In the genomic region with DNA sequence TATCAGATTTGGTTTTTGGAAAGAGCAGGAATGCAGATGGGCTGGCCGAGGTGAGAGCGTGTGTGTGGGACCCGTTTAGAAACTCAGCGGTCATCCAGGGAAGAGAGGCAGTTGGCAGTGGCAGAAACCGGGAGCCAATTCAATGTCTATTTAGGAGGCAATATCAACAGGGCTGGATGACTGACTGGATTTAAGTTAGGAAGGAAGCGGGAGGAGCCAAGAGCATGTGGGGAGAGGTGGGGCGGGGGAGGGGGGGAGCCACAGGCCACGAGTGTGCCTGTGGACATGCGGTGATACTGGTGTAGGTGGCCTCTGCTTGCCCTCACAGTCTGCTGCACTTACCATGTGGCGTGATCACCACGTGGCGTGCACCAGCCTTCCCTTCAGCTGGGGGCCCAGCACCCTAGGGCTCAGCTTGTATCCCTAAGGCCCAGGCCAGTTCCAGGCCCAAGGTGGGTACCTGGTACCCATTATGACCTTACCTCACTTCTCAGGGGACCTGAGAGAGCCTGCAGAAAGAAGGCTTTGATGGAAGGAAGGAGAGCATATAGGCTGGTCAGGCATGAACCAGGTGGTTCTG, we compare ENCODE assay signal across 17 cellular contexts. TPM values are rescaled to one million over a fixed set of nuclear protein-coding genes. Genes with fewer than 3 reads are reported as not detected.
DNase-seq lines count a peak whose midpoint lies in the region; TF ChIP-seq lines count a peak whose summit lies in the region.
"Had no signal": no experiment of that assay in that cellular context is flagged by ENCODE, and none has a peak within 500 bp of the region (broad histone marks: within the 10 kb centered on the region; RNA-seq: fewer than 3 reads in every experiment).

No MANE protein-coding gene starts in this region.

- no peaks in the 10 kb centered on the region for H3K27me3 ChIP-seq in Caco-2 (replicated peaks; ENCODE audit: control insufficient read depth, insufficient read depth, low read length)
- H3K27me3 ChIP-seq: gastroesophageal sphincter had no signal

- intact Hi-C loops in Caco-2 (cut with micrococcal nuclease; ENCODE audit: unreplicated experiment) = loop anchor here (1.0 kb wide), 1 partner anchor 27 kb away; a partner anchor contains a TSS
- intact Hi-C loops in posterior vena cava (cut with DNase I) = no loop called here

- H3K4me3 Mint-ChIP-seq in Caco-2 (ENCODE audit: unreplicated experiment) (peak overlapping the region; percentile 46), progenitor cell of endocrine pancreas (ENCODE audit: low read depth) (no peak overlapping the region)
- H3K4me3 Mint-ChIP-seq: activated naive CD4-positive, alpha-beta T cell treated with anti-CD3 and anti-CD28 coated beads for 36 hours; nephron had no signal

- H3K36me3 ChIP-seq in Caco-2 (ENCODE audit: control insufficient read depth, insufficient read depth, low read length) = no peaks in the 10 kb centered on the region

- POLR2A ChIA-PET in Caco-2 (lab: Charles Lee) = interaction anchor here (0.9 to 1.6 kb wide), 2 partner anchors 8 to 27 kb away, joined by 7 to 8 read pairs; a partner anchor contains a TSS

- peaks cover 32% of the 10 kb centered on the region for H3K4me1 ChIP-seq in Caco-2

- peaks cover 43% of the 10 kb centered on the region for H3K4me1 Mint-ChIP-seq in Caco-2 (ENCODE audit: low read depth, unreplicated experiment)
- peaks cover 12% of the 10 kb centered on the region for H3K4me1 Mint-ChIP-seq in progenitor cell of endocrine pancreas (ENCODE audit: low read depth)

- CTCF ChIA-PET in Caco-2 (lab: Charles Lee) = interaction anchor here (0.9 kb wide), 1 partner anchor 8 kb away, joined by 4 read pairs; no protein-coding TSS in a partner anchor

- H3K4me3 ChIP-seq in Caco-2 (ENCODE audit: low read depth, low read length) (no peak overlapping the region), iPS-18c (ENCODE audit: insufficient read depth, low read depth, low read length) (peak overlapping the region; percentile 9; the same call in 1 of the 2 replicates)
- H3K4me3 ChIP-seq: gastroesophageal sphincter, lung had no signal

- no peak for DNase-seq in Caco-2
- peak; percentile 28 for DNase-seq in UCSD-AML1 (lab: John Stamatoyannopoulos, UW; ENCODE audit: unreplicated experiment)
- DNase-seq in posterior vena cava (ENCODE audit: low spot score) = peak; percentile 37
- no peak for DNase-seq in NCI-H2107 (lab: John Stamatoyannopoulos, UW)
- DNase-seq in SKM-1 (lab: John Stamatoyannopoulos, UW; ENCODE audit: unreplicated experiment) = no peak
- no peak for DNase-seq in progenitor cell of endocrine pancreas (ENCODE audit: low spot score, unreplicated experiment)
- no peak for DNase-seq in DMS153 treated with DMSO at 0.1 percent for 48 hours (lab: John Stamatoyannopoulos, UW; ENCODE audit: unreplicated experiment)
- DNase-seq: activated CD4-positive, alpha-beta T cell treated with anti-CD3 and anti-CD28 coated beads for 4 hours; activated naive CD4-positive, alpha-beta T cell treated with anti-CD3 and anti-CD28 coated beads for 36 hours; MV-4-11; NCI-H2081 treated with DMSO at 0.1 percent for 48 hours; stimulated activated naive CD4-positive, alpha-beta T cell; T1000 had no signal

- H3K27me3 Mint-ChIP-seq in Caco-2 (ENCODE audit: insufficient read depth, unreplicated experiment) (no peaks in the 10 kb centered on the region), progenitor cell of endocrine pancreas (peaks cover 9% of the 10 kb centered on the region)

- TF ChIP-seq CTCF in Caco-2 (IDR thresholded peaks at IDR 0.05; ENCODE audit: insufficient read depth in 1 of 2, low read depth in 1 of 2, low read length in 1 of 2, severe bottlenecking in 1 of 2, unreplicated experiment in 1 of 2) (no peak), progenitor cell of endocrine pancreas (IDR thresholded peaks at IDR 0.05; ENCODE audit: unreplicated experiment) (no peak)

- BruUV-seq in Caco-2 (replicated peaks; lab: Mats Ljungman, UMichigan) = TSS peak; percentile 90

- H3K27ac Mint-ChIP-seq in Caco-2 (ENCODE audit: unreplicated experiment) (peak overlapping the region; percentile 96), progenitor cell of endocrine pancreas (no peak overlapping the region)
- H3K27ac Mint-ChIP-seq: activated naive CD4-positive, alpha-beta T cell treated with anti-CD3 and anti-CD28 coated beads for 36 hours had no signal

- peaks cover 10% of the 10 kb centered on the region for H3K36me3 Mint-ChIP-seq in Caco-2 (ENCODE audit: insufficient read depth, unreplicated experiment)
- no peaks in the 10 kb centered on the region for H3K36me3 Mint-ChIP-seq in progenitor cell of endocrine pancreas (ENCODE audit: insufficient read depth)

- H3K9me3 ChIP-seq in Caco-2 (no peaks in the 10 kb centered on the region), iPS-18c (ENCODE audit: control insufficient read depth, insufficient read depth, low read length) (no peaks in the 10 kb centered on the region)
- H3K9me3 ChIP-seq: gastroesophageal sphincter had no signal

- H3K9me3 Mint-ChIP-seq in Caco-2 (ENCODE audit: unreplicated experiment) (no peaks in the 10 kb centered on the region), progenitor cell of endocrine pancreas (ENCODE audit: low read depth) (no peaks in the 10 kb centered on the region)
- H3K9me3 Mint-ChIP-seq: activated naive CD4-positive, alpha-beta T cell treated with anti-CD3 and anti-CD28 coated beads for 36 hours; nephron had no signal

RNA-seq across cellular contexts. Expression of a gene that starts 10.8 kb away (rescaled TPM):
- total RNA-seq in Caco-2 (2022) (0.39 and 0.56 TPM in 2 replicates), posterior vena cava (10 to 100 TPM in 1 of 2 donors, 1 to 10 TPM in 1; 8.2 to 39.3 TPM), progenitor cell of endocrine pancreas (17.5 and 26.8 TPM in 2 replicates)
- total RNA-seq: activated naive CD4-positive, alpha-beta T cell treated with anti-CD3 and anti-CD28 coated beads for 36 hours had no signal

RNA-seq across cellular contexts. Expression of a gene that starts 12.2 kb away (rescaled TPM):
- total RNA-seq in Caco-2 (2022) = 1.0 and 1.3 TPM in 2 replicates
- 10 to 100 TPM; 10.7 to 11.3 TPM for total RNA-seq in posterior vena cava
- total RNA-seq in progenitor cell of endocrine pancreas = 16.5 and 17.0 TPM in 2 replicates

RNA-seq across cellular contexts. Expression of a gene that starts 26.9 kb away (rescaled TPM):
- 11.3 and 12.3 TPM in 2 replicates for total RNA-seq in Caco-2 (2022)
- total RNA-seq in posterior vena cava = 1 to 10 TPM in 1 of 2 donors, under 1 TPM in 1; 0.43 to 3.2 TPM
- total RNA-seq in progenitor cell of endocrine pancreas = 38.7 and 44.5 TPM in 2 replicates

Comparison
In these comparisons a context has a peak if more than half of its experiments do, and no peak if none do; other contexts are left out.
1. DNase-seq: peak in UCSD-AML1 (single experiment) and posterior vena cava (single experiment); none in Caco-2 (0 of 2), NCI-H2107 (single experiment), SKM-1 (single experiment), progenitor cell of endocrine pancreas (single experiment) and DMS153 treated with DMSO at 0.1 percent for 48 hours (single experiment).